In genomic region chr11:21687645-21688044, GRCh38 we compare ENCODE assay signal across 8 cellular contexts.
"Had no signal": no experiment of that assay in that cellular context is flagged by ENCODE, and none has a peak within 500 bp of the region (broad histone marks: within the 10 kb centered on the region; RNA-seq: fewer than 3 reads in every experiment).

No MANE protein-coding gene starts in this region.

- DNase-seq: H9, HCEC 1CT, KBM-7 had no signal

- ATAC-seq: GM23338 had no signal

- H3K4me2 ChIP-seq: GM23338, KMS-11 had no signal

- FAIRE-seq: H1, H54, HTR-8/SVneo had no signal

- H3K9ac ChIP-seq: KMS-11 had no signal

- H2AFZ ChIP-seq: GM23338 had no signal

- H3K27ac ChIP-seq: KMS-11 had no signal

- H3K4me3 ChIP-seq: GM23338 had no signal
